Comparison of ENCODE assay signal across 8 cellular contexts in genomic region chr17:8162232-8162996, GRCh38. TPM values are rescaled to one million over a fixed set of nuclear protein-coding genes. Genes with fewer than 3 reads are reported as not detected.
DNase-seq lines count a peak whose midpoint lies in the region; ATAC-seq and TF ChIP-seq lines count a peak whose summit lies in the region.

TSS of gene VAMP2 (minus strand) at chr17:8162948. CDS start at chr17:8162879, 69 bp downstream.

- no peaks in the 10 kb centered on the region for H3K9me2 ChIP-seq in Loucy (replicated peaks; ENCODE audit: low read depth, low read length)

- peak within 1 kb of the TSS; percentile 100 for H3K27ac Mint-ChIP-seq in WTC11

- H3K4me1 Mint-ChIP-seq in WTC11: peaks cover 47% of the 10 kb centered on the region

- H3F3A ChIP-seq in Loucy (ENCODE audit: low read depth): peaks cover 7% of the 10 kb centered on the region; the same call in 1 of the 2 replicates

- H3K79me2 ChIP-seq in Loucy (ENCODE audit: insufficient read depth, low read length): peaks cover 40% of the 10 kb centered on the region

- DNase-seq in NCI-H2107 (lab: John Stamatoyannopoulos, UW) (peak; percentile 17), NCI-H2107 treated with DMSO at 0.1 percent for 48 hours (lab: John Stamatoyannopoulos, UW; ENCODE audit: unreplicated experiment) (no peak), WTC11 (ENCODE audit: low spot score) (peak; percentile 79), kidney epithelial cell (ENCODE audit: low read depth) (no peak)
- peak; percentile 86 for DNase-seq in central memory CD4-positive, alpha-beta T cell
- DNase-seq in stimulated activated CD4-positive, alpha-beta T cell treated with anti-CD3 and anti-CD28 coated beads, Interleukin-1b, Interleukin-23, amount 100 ng/mL, for 24 hours (ENCODE audit: low read depth in 4 of 4, low spot score in 1 of 4): peak in 3 of 4 experiments; percentile 67 to 75 (median 68)

- POLR2A ChIA-PET in WTC11 (lab: Charles Lee): no interaction called here

- peak within 1 kb of the TSS; percentile 94 for H3K9ac ChIP-seq in Loucy (ENCODE audit: low read depth, low read length, poor library complexity, severe bottlenecking)

- H3K27me3 Mint-ChIP-seq in WTC11 (ENCODE audit: low read depth): no peaks in the 10 kb centered on the region

- H3K36me3 Mint-ChIP-seq in WTC11: peaks cover 8% of the 10 kb centered on the region

- peak within 1 kb of the TSS; percentile 89 for H3K4me3 Mint-ChIP-seq in WTC11

- H3K36me3 ChIP-seq in Loucy (ENCODE audit: insufficient read depth, low read length): no peaks in the 10 kb centered on the region
- peaks cover 3% of the 10 kb centered on the region for H3K36me3 ChIP-seq in kidney epithelial cell (ENCODE audit: control insufficient read depth, insufficient read depth, low read length)

- H3K9me3 ChIP-seq in Loucy (ENCODE audit: insufficient read depth, low read depth, low read length): no peaks in the 10 kb centered on the region

- ATAC-seq in WTC11 (peak; percentile 4), HG03469 (IDR thresholded peaks at IDR 0.05; ENCODE audit: unreplicated experiment) (no peak)

- TF ChIP-seq CTCF in Loucy (conservative IDR thresholded peaks at IDR 0.05; ENCODE audit: low read length): no peak
- TF ChIP-seq CTCF in WTC11 (IDR thresholded peaks at IDR 0.05): no peak
- no peak for TF ChIP-seq CTCF in kidney epithelial cell (IDR thresholded peaks at IDR 0.05; ENCODE audit: insufficient read depth, low read length, poor library complexity, severe bottlenecking)

- peak within 1 kb of the TSS; percentile 100 for H3K4me3 ChIP-seq in Loucy (ENCODE audit: low read length, poor library complexity, severe bottlenecking)
- H3K4me3 ChIP-seq in kidney epithelial cell (ENCODE audit: low read depth, low read length): peak within 1 kb of the TSS; percentile 98

- peaks cover 42% of the 10 kb centered on the region for H4K20me1 ChIP-seq in Loucy (ENCODE audit: insufficient read depth, low read length, poor library complexity, severe bottlenecking)

- peaks cover 36% of the 10 kb centered on the region for H3K4me1 ChIP-seq in Loucy (ENCODE audit: insufficient read depth, low read length, poor library complexity, severe bottlenecking)

- peak within 1 kb of the TSS; percentile 95 for H2AFZ ChIP-seq in Loucy (ENCODE audit: low read length)

- H3K27me3 ChIP-seq in Loucy (ENCODE audit: insufficient read depth, low read length, poor library complexity, severe bottlenecking) (peaks cover 4% of the 10 kb centered on the region), kidney epithelial cell (ENCODE audit: control insufficient read depth, insufficient read depth, low read length) (no peaks in the 10 kb centered on the region)

- H3K9me3 Mint-ChIP-seq in WTC11: no peaks in the 10 kb centered on the region

- CTCF ChIA-PET in WTC11 (lab: Charles Lee): no interaction called here

- peak within 1 kb of the TSS; percentile 98 for H3K4me2 ChIP-seq in Loucy (ENCODE audit: low read depth, low read length, poor library complexity, severe bottlenecking)

TF ChIP-seq in WTC11, 78 proteins besides CTCF, POLR2A, EP300 and RAD21 (continues in another document):
- TF ChIP-seq ARID4B (CRISPR knock-in tag; IDR thresholded peaks at IDR 0.05; ENCODE audit: borderline replicate concordance) (peak; percentile 59; the same call in 1 of the 2 replicates), TCF7 (CRISPR knock-in tag; IDR thresholded peaks at IDR 0.05; ENCODE audit: low read depth) (peak; percentile 80; the same call in 1 of the 2 replicates), ZBTB43 (CRISPR knock-in tag; IDR thresholded peaks at IDR 0.05) (no peak), ZNF232 (CRISPR knock-in tag; IDR thresholded peaks at IDR 0.05) (no peak), E2F5 (CRISPR knock-in tag; IDR thresholded peaks at IDR 0.05) (peak; percentile 72; the same call in 1 of the 2 replicates), SMAD3 (CRISPR knock-in tag; IDR thresholded peaks at IDR 0.05; ENCODE audit: borderline replicate concordance) (no peak), E2F4 (CRISPR knock-in tag; IDR thresholded peaks at IDR 0.05; ENCODE audit: borderline replicate concordance, low read depth) (peak; percentile 70; the same call in 1 of the 2 replicates)
- TF ChIP-seq, protein P1, sequence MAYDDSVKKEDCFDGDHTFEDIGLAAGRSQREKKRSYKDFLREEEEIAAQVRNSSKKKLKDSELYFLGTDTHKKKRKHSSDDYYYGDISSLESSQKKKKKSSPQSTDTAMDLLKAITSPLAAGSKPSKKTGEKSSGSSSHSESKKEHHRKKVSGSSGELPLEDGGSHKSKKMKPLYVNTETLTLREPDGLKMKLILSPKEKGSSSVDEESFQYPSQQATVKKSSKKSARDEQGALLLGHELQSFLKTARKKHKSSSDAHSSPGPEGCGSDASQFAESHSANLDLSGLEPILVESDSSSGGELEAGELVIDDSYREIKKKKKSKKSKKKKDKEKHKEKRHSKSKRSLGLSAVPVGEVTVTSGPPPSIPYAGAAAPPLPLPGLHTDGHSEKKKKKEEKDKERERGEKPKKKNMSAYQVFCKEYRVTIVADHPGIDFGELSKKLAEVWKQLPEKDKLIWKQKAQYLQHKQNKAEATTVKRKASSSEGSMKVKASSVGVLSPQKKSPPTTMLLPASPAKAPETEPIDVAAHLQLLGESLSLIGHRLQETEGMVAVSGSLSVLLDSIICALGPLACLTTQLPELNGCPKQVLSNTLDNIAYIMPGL (CRISPR knock-in tag; IDR thresholded peaks at IDR 0.05): peak; percentile 76
- TF ChIP-seq, protein P2, sequence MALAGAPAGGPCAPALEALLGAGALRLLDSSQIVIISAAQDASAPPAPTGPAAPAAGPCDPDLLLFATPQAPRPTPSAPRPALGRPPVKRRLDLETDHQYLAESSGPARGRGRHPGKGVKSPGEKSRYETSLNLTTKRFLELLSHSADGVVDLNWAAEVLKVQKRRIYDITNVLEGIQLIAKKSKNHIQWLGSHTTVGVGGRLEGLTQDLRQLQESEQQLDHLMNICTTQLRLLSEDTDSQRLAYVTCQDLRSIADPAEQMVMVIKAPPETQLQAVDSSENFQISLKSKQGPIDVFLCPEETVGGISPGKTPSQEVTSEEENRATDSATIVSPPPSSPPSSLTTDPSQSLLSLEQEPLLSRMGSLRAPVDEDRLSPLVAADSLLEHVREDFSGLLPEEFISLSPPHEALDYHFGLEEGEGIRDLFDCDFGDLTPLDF (CRISPR knock-in tag; IDR thresholded peaks at IDR 0.05): no peak

RNA-seq across cellular contexts. Expression of gene VAMP2, which starts in this region (rescaled TPM):
- total RNA-seq in WTC11 (2021) (24.1 to 27.4 TPM (median 24.3 TPM) in 3 replicates), kidney epithelial cell (7.0 and 8.0 TPM in 2 replicates)

Comparison
In these comparisons a context has a peak if more than half of its experiments do, and no peak if none do; other contexts are left out.
1. DNase-seq: peak in NCI-H2107 (single experiment), WTC11 (single experiment), central memory CD4-positive, alpha-beta T cell (single experiment) and stimulated activated CD4-positive, alpha-beta T cell treated with anti-CD3 and anti-CD28 coated beads, Interleukin-1b, Interleukin-23, amount 100 ng/mL, for 24 hours (3 of 4); none in NCI-H2107 treated with DMSO at 0.1 percent for 48 hours (single experiment) and kidney epithelial cell (single experiment).